Comparison of ENCODE assay signal across 8 cellular contexts in genomic region chr12:122887817-122888212, GRCh38. TPM values are rescaled to one million over a fixed set of nuclear protein-coding genes. Genes with fewer than 3 reads are reported as not detected.
A peak's percentile ranks its signal among the peaks of the same experiment; 100 is the strongest.
DNase-seq lines count a peak whose midpoint lies in the region; ATAC-seq and TF ChIP-seq lines count a peak whose summit lies in the region.

No MANE protein-coding gene starts in this region.

- peak overlapping the region; percentile 64 for H3K4me3 Mint-ChIP-seq in activated naive CD8-positive, alpha-beta T cell treated with anti-CD3 and anti-CD28 coated beads, Interleukin-2, amount 50 U/mL, for 24 hours
- peak overlapping the region; percentile 87 for H3K4me3 Mint-ChIP-seq in natural killer cell treated with Interleukin-12 subunit alpha and Interleukin-12 subunit beta and Interleukin-15 and Interleukin-18, amount 100 ng/mL, for 72 hours

- no peak for TF ChIP-seq POLR2A in GM18505 (IDR thresholded peaks at IDR 0.05; ENCODE audit: borderline replicate concordance, extremely low read depth, insufficient read depth, insufficient read length)

- no peak for DNase-seq in activated naive CD8-positive, alpha-beta T cell treated with anti-CD3 and anti-CD28 coated beads, Interleukin-2, amount 50 U/mL, for 24 hours
- DNase-seq in natural killer cell treated with Interleukin-12 subunit alpha and Interleukin-12 subunit beta and Interleukin-15 and Interleukin-18, amount 100 ng/mL, for 72 hours (ENCODE audit: low spot score), result no peak
- DNase-seq in foreskin melanocyte, result no peak
- DNase-seq in RKO (ENCODE audit: low spot score), result no peak
- no peak for DNase-seq in NCI-H82 treated with DMSO at 0.1 percent for 48 hours (lab: John Stamatoyannopoulos, UW; ENCODE audit: unreplicated experiment)
- no peak for DNase-seq in GM03348 (ENCODE audit: low spot score)

- H3K9me3 Mint-ChIP-seq in activated naive CD8-positive, alpha-beta T cell treated with anti-CD3 and anti-CD28 coated beads, Interleukin-2, amount 50 U/mL, for 24 hours, result no peaks in the 10 kb centered on the region
- H3K9me3 Mint-ChIP-seq in natural killer cell treated with Interleukin-12 subunit alpha and Interleukin-12 subunit beta and Interleukin-15 and Interleukin-18, amount 100 ng/mL, for 72 hours, result no peaks in the 10 kb centered on the region

- peaks cover 6% of the 10 kb centered on the region for H3K36me3 Mint-ChIP-seq in activated naive CD8-positive, alpha-beta T cell treated with anti-CD3 and anti-CD28 coated beads, Interleukin-2, amount 50 U/mL, for 24 hours (ENCODE audit: low read depth)
- H3K36me3 Mint-ChIP-seq in natural killer cell treated with Interleukin-12 subunit alpha and Interleukin-12 subunit beta and Interleukin-15 and Interleukin-18, amount 100 ng/mL, for 72 hours, result no peaks in the 10 kb centered on the region

- peak overlapping the region; percentile 83 for H3K27ac Mint-ChIP-seq in activated naive CD8-positive, alpha-beta T cell treated with anti-CD3 and anti-CD28 coated beads, Interleukin-2, amount 50 U/mL, for 24 hours
- peak overlapping the region; percentile 76 to 82 for H3K27ac Mint-ChIP-seq in natural killer cell treated with Interleukin-12 subunit alpha and Interleukin-12 subunit beta and Interleukin-15 and Interleukin-18, amount 100 ng/mL, for 72 hours

- peaks cover 97% of the 10 kb centered on the region for H3K4me1 Mint-ChIP-seq in activated naive CD8-positive, alpha-beta T cell treated with anti-CD3 and anti-CD28 coated beads, Interleukin-2, amount 50 U/mL, for 24 hours
- H3K4me1 Mint-ChIP-seq in natural killer cell treated with Interleukin-12 subunit alpha and Interleukin-12 subunit beta and Interleukin-15 and Interleukin-18, amount 100 ng/mL, for 72 hours (ENCODE audit: low read depth in 2 of 2), result peaks cover 74 to 78% of the 10 kb centered on the region in 2 donors

- peak; percentile 22 for ATAC-seq in GM18505 (IDR thresholded peaks at IDR 0.05; ENCODE audit: unreplicated experiment)
- ATAC-seq in HG02798 (IDR thresholded peaks at IDR 0.05; ENCODE audit: poor library complexity, unreplicated experiment), result peak; percentile 29
- no peak for ATAC-seq in activated naive CD8-positive, alpha-beta T cell treated with anti-CD3 and anti-CD28 coated beads, Interleukin-2, amount 50 U/mL, for 24 hours
- ATAC-seq in natural killer cell treated with Interleukin-12 subunit alpha and Interleukin-12 subunit beta and Interleukin-15 and Interleukin-18, amount 100 ng/mL, for 72 hours, result no peak

- peaks cover 3% of the 10 kb centered on the region for H3K27me3 Mint-ChIP-seq in activated naive CD8-positive, alpha-beta T cell treated with anti-CD3 and anti-CD28 coated beads, Interleukin-2, amount 50 U/mL, for 24 hours
- H3K27me3 Mint-ChIP-seq in natural killer cell treated with Interleukin-12 subunit alpha and Interleukin-12 subunit beta and Interleukin-15 and Interleukin-18, amount 100 ng/mL, for 72 hours, result no peaks in the 10 kb centered on the region

RNA-seq across cellular contexts. Expression of gene VPS37B, which starts 8.1 kb away (rescaled TPM):
- total RNA-seq in natural killer cell treated with Interleukin-12 subunit alpha and Interleukin-12 subunit beta and Interleukin-15 and Interleukin-18, amount 100 ng/mL, for 72 hours, result 10 to 100 TPM; 42.6 to 46.9 TPM

RNA-seq across cellular contexts. Expression of gene HIP1R, which starts 52.6 kb away (rescaled TPM):
- total RNA-seq in natural killer cell treated with Interleukin-12 subunit alpha and Interleukin-12 subunit beta and Interleukin-15 and Interleukin-18, amount 100 ng/mL, for 72 hours, result 10 to 100 TPM; 14.8 to 48.9 TPM

Comparison
In these comparisons a context has a peak if more than half of its experiments do, and no peak if none do; other contexts are left out.
1. ATAC-seq: peak in GM18505 (single experiment) and HG02798 (single experiment); none in activated naive CD8-positive, alpha-beta T cell treated with anti-CD3 and anti-CD28 coated beads, Interleukin-2, amount 50 U/mL, for 24 hours (single experiment) and natural killer cell treated with Interleukin-12 subunit alpha and Interleukin-12 subunit beta and Interleukin-15 and Interleukin-18, amount 100 ng/mL, for 72 hours (0 of 2).